15 cellular contexts compared by ENCODE assay signal in the genomic region with DNA sequence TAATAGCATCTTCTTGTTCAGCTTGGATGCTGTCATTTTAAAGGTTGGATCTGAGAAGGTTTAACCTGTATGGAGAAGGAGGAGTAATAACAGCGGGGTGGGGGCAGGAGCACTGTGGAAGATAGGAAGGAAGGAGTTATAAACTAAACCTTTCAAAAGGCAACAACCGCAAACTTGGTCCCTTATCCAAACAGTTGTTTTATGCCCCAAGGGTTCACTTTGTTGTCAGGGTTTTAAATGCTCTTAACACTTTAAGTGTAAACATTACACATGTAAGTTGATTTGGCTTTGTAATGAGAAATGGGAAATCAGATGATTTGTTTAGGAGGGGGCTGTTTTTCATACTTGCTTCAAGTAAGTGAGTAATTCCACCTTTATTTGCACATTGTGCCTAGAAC. TPM values are rescaled to one million over a fixed set of nuclear protein-coding genes. Genes with fewer than 3 reads are reported as not detected.
DNase-seq lines count a peak whose midpoint lies in the region; ATAC-seq and TF ChIP-seq lines count a peak whose summit lies in the region.
"Had no signal": no experiment of that assay in that cellular context is flagged by ENCODE, and none has a peak within 500 bp of the region (broad histone marks: within the 10 kb centered on the region; RNA-seq: fewer than 3 reads in every experiment).

No MANE protein-coding gene starts in this region.

- H3K9me3 Mint-ChIP-seq in natural killer cell: no peaks in the 10 kb centered on the region
- H3K9me3 Mint-ChIP-seq in natural killer cell treated with Interleukin-12 subunit alpha and Interleukin-12 subunit beta and Interleukin-15 and Interleukin-18, amount 100 ng/mL, for 72 hours: peaks cover 5% of the 10 kb centered on the region
- H3K9me3 Mint-ChIP-seq in neural crest cell: no peaks in the 10 kb centered on the region

- H3K27ac Mint-ChIP-seq in natural killer cell (no peak overlapping the region), neural crest cell (ENCODE audit: unreplicated experiment) (no peak overlapping the region)
- H3K27ac Mint-ChIP-seq in natural killer cell treated with Interleukin-12 subunit alpha and Interleukin-12 subunit beta and Interleukin-15 and Interleukin-18, amount 100 ng/mL, for 72 hours: no peak overlapping the region
- H3K27ac Mint-ChIP-seq: CD4-positive, CD25-positive, alpha-beta regulatory T cell had no signal

- no peak for TF ChIP-seq CTCF in natural killer cell (IDR thresholded peaks at IDR 0.05)
- no peak for TF ChIP-seq CTCF in neural crest cell (conservative IDR thresholded peaks at IDR 0.05)

- no peak for DNase-seq in natural killer cell
- no peak for DNase-seq in natural killer cell treated with Interleukin-12 subunit alpha and Interleukin-12 subunit beta and Interleukin-15 and Interleukin-18, amount 100 ng/mL, for 72 hours (ENCODE audit: low spot score)
- DNase-seq in SK-N-MC (ENCODE audit: low read depth, low spot score): peak; percentile 45
- no peak for DNase-seq in neural crest cell (ENCODE audit: low read depth, low spot score)
- DNase-seq in effector CD4-positive, alpha-beta T cell: no peak
- no peak for DNase-seq in cerebellar cortex (ENCODE audit: low spot score)
- DNase-seq: CD4-positive, CD25-positive, alpha-beta regulatory T cell; DMS79 treated with DMSO at 0.1 percent for 48 hours; GDM1; MM.1S; NCI-H1105 treated with DMSO at 0.1 percent for 48 hours; NCI-H748 treated with DMSO at 0.1 percent for 48 hours; SHP77 had no signal

- ATAC-seq in natural killer cell (no peak), HG03039 (IDR thresholded peaks at IDR 0.05; ENCODE audit: unreplicated experiment) (no peak)
- no peak for ATAC-seq in natural killer cell treated with Interleukin-12 subunit alpha and Interleukin-12 subunit beta and Interleukin-15 and Interleukin-18, amount 100 ng/mL, for 72 hours

- H3K9me3 ChIP-seq in SK-N-MC (ENCODE audit: low read depth, low read length): no peaks in the 10 kb centered on the region
- H3K9me3 ChIP-seq: HAP-1 had no signal

- no peaks in the 10 kb centered on the region for H3K36me3 Mint-ChIP-seq in natural killer cell
- H3K36me3 Mint-ChIP-seq in natural killer cell treated with Interleukin-12 subunit alpha and Interleukin-12 subunit beta and Interleukin-15 and Interleukin-18, amount 100 ng/mL, for 72 hours: peaks cover 11% of the 10 kb centered on the region
- H3K36me3 Mint-ChIP-seq in neural crest cell (ENCODE audit: low read depth): no peaks in the 10 kb centered on the region
- H3K36me3 Mint-ChIP-seq: CD4-positive, CD25-positive, alpha-beta regulatory T cell had no signal

- intact Hi-C loops in natural killer cell (cut with micrococcal nuclease): no loop called here

- H3K4me1 Mint-ChIP-seq in natural killer cell (peaks cover 0 to 23% of the 10 kb centered on the region in 2 donors), neural crest cell (peaks cover 38% of the 10 kb centered on the region)
- peaks cover 0 to 9% of the 10 kb centered on the region in 2 donors for H3K4me1 Mint-ChIP-seq in natural killer cell treated with Interleukin-12 subunit alpha and Interleukin-12 subunit beta and Interleukin-15 and Interleukin-18, amount 100 ng/mL, for 72 hours (ENCODE audit: low read depth in 2 of 2)

- no peak overlapping the region for H3K9ac ChIP-seq in SK-N-MC (ENCODE audit: insufficient read length)

- H3K4me3 Mint-ChIP-seq in natural killer cell: peak overlapping the region; percentile 4
- no peak overlapping the region for H3K4me3 Mint-ChIP-seq in natural killer cell treated with Interleukin-12 subunit alpha and Interleukin-12 subunit beta and Interleukin-15 and Interleukin-18, amount 100 ng/mL, for 72 hours
- H3K4me3 Mint-ChIP-seq in neural crest cell: peak overlapping the region; percentile 81

- peaks cover 25 to 42% of the 10 kb centered on the region in 2 donors for H3K27me3 Mint-ChIP-seq in natural killer cell (ENCODE audit: low read depth in 2 of 2)
- H3K27me3 Mint-ChIP-seq in natural killer cell treated with Interleukin-12 subunit alpha and Interleukin-12 subunit beta and Interleukin-15 and Interleukin-18, amount 100 ng/mL, for 72 hours: peaks cover 24 to 37% of the 10 kb centered on the region in 2 donors
- H3K27me3 Mint-ChIP-seq in neural crest cell (ENCODE audit: low read depth): peaks cover 5% of the 10 kb centered on the region

- no peaks in the 10 kb centered on the region for H3K36me3 ChIP-seq in SK-N-MC (ENCODE audit: insufficient read depth, low read length)
- H3K36me3 ChIP-seq: HAP-1 had no signal

- H3K27ac ChIP-seq in SK-N-MC: peak overlapping the region; percentile 83

- H3K4me3 ChIP-seq in SK-N-MC: peak overlapping the region; percentile 57
- H3K4me3 ChIP-seq: HAP-1 had no signal

RNA-seq across cellular contexts. Expression of gene NPAS3, which starts 3.0 kb away (rescaled TPM):
- total RNA-seq in natural killer cell (not detected), neural crest cell (18.2 and 21.1 TPM in 2 replicates)
- total RNA-seq in natural killer cell treated with Interleukin-12 subunit alpha and Interleukin-12 subunit beta and Interleukin-15 and Interleukin-18, amount 100 ng/mL, for 72 hours: not detected
- total RNA-seq: CD4-positive, CD25-positive, alpha-beta regulatory T cell had no signal

Comparison
In these comparisons a context has a peak if more than half of its experiments do, and no peak if none do; other contexts are left out.
1. RNA of gene NPAS3, which starts 3.0 kb away (total RNA-seq): 18.2 to 21.1 TPM in neural crest cell; not detected in natural killer cell and not detected in natural killer cell treated with Interleukin-12 subunit alpha and Interleukin-12 subunit beta and Interleukin-15 and Interleukin-18, amount 100 ng/mL, for 72 hours; every median in the first group is over 10 times any median in the second.